2 cellular contexts compared by ENCODE assay signal in genomic region chr20:50464026-50464724, GRCh38.
TF ChIP-seq lines count a peak whose summit lies in the region.

No MANE protein-coding gene starts in this region.

TF ChIP-seq in A549, 52 proteins besides CTCF, POLR2A, EP300 and RAD21:
- TF ChIP-seq REST (IDR thresholded peaks at IDR 0.05) (no peak), TFCP2L1 (CRISPR knock-in tag; IDR thresholded peaks at IDR 0.05) (no peak), RNF2 (IDR thresholded peaks at IDR 0.05; ENCODE audit: borderline replicate concordance, low read depth) (no peak), ATOH8 (CRISPR knock-in tag; IDR thresholded peaks at IDR 0.05; ENCODE audit: low read depth) (no peak), GATA3 (IDR thresholded peaks at IDR 0.05; ENCODE audit: borderline replicate concordance) (no peak), MAFK (IDR thresholded peaks at IDR 0.05; ENCODE audit: partially characterized antibody) (no peak), ZC3H11A (IDR thresholded peaks at IDR 0.05) (no peak), SMC3 (IDR thresholded peaks at IDR 0.05) (peak; percentile 94), ZSCAN20 (CRISPR knock-in tag; IDR thresholded peaks at IDR 0.05) (no peak), EHF (CRISPR knock-in tag; IDR thresholded peaks at IDR 0.05) (no peak), FOXS1 (CRISPR knock-in tag; IDR thresholded peaks at IDR 0.05) (no peak), NFE2L2 (conservative IDR thresholded peaks at IDR 0.05; ENCODE audit: low read length) (no peak), ESRRA (IDR thresholded peaks at IDR 0.05; ENCODE audit: borderline replicate concordance, low read length) (no peak), MYC (IDR thresholded peaks at IDR 0.05; ENCODE audit: borderline replicate concordance, low read length) (no peak), CBX8 (IDR thresholded peaks at IDR 0.05) (no peak), KDM5A (IDR thresholded peaks at IDR 0.05) (peak; percentile 46; the same call in 1 of the 2 replicates), KDM1A (IDR thresholded peaks at IDR 0.05; ENCODE audit: low read depth) (peak; percentile 44; the same call in 1 of the 2 replicates), TP53 (CRISPR knock-in tag; IDR thresholded peaks at IDR 0.05) (no peak), RARB (CRISPR knock-in tag; IDR thresholded peaks at IDR 0.05) (no peak), EHMT2 (IDR thresholded peaks at IDR 0.05; ENCODE audit: low read depth) (no peak), JUNB (IDR thresholded peaks at IDR 0.05) (no peak), CEBPB (IDR thresholded peaks at IDR 0.05) (peak; percentile 11 to 40; a peak in 2 of 4 replicates), BHLHE40 (IDR thresholded peaks at IDR 0.05; ENCODE audit: low read depth, low read length) (no peak), CBX2 (IDR thresholded peaks at IDR 0.05; ENCODE audit: borderline replicate concordance, low read depth) (no peak)
- TF ChIP-seq, protein P1, sequence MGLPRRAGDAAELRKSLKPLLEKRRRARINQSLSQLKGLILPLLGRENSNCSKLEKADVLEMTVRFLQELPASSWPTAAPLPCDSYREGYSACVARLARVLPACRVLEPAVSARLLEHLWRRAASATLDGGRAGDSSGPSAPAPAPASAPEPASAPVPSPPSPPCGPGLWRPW (IDR thresholded peaks at IDR 0.05) = no peak
- TF ChIP-seq, protein P2, sequence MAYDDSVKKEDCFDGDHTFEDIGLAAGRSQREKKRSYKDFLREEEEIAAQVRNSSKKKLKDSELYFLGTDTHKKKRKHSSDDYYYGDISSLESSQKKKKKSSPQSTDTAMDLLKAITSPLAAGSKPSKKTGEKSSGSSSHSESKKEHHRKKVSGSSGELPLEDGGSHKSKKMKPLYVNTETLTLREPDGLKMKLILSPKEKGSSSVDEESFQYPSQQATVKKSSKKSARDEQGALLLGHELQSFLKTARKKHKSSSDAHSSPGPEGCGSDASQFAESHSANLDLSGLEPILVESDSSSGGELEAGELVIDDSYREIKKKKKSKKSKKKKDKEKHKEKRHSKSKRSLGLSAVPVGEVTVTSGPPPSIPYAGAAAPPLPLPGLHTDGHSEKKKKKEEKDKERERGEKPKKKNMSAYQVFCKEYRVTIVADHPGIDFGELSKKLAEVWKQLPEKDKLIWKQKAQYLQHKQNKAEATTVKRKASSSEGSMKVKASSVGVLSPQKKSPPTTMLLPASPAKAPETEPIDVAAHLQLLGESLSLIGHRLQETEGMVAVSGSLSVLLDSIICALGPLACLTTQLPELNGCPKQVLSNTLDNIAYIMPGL (CRISPR knock-in tag; IDR thresholded peaks at IDR 0.05; ENCODE audit: borderline replicate concordance) = no peak
- TF ChIP-seq, protein P3, sequence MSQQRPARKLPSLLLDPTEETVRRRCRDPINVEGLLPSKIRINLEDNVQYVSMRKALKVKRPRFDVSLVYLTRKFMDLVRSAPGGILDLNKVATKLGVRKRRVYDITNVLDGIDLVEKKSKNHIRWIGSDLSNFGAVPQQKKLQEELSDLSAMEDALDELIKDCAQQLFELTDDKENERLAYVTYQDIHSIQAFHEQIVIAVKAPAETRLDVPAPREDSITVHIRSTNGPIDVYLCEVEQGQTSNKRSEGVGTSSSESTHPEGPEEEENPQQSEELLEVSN (IDR thresholded peaks at IDR 0.05; ENCODE audit: borderline replicate concordance, low read depth) = no peak

TF ChIP-seq in K562, 482 proteins besides CTCF, POLR2A, EP300 and RAD21 (continued from another document and continues in another):
- TF ChIP-seq, protein P4, sequence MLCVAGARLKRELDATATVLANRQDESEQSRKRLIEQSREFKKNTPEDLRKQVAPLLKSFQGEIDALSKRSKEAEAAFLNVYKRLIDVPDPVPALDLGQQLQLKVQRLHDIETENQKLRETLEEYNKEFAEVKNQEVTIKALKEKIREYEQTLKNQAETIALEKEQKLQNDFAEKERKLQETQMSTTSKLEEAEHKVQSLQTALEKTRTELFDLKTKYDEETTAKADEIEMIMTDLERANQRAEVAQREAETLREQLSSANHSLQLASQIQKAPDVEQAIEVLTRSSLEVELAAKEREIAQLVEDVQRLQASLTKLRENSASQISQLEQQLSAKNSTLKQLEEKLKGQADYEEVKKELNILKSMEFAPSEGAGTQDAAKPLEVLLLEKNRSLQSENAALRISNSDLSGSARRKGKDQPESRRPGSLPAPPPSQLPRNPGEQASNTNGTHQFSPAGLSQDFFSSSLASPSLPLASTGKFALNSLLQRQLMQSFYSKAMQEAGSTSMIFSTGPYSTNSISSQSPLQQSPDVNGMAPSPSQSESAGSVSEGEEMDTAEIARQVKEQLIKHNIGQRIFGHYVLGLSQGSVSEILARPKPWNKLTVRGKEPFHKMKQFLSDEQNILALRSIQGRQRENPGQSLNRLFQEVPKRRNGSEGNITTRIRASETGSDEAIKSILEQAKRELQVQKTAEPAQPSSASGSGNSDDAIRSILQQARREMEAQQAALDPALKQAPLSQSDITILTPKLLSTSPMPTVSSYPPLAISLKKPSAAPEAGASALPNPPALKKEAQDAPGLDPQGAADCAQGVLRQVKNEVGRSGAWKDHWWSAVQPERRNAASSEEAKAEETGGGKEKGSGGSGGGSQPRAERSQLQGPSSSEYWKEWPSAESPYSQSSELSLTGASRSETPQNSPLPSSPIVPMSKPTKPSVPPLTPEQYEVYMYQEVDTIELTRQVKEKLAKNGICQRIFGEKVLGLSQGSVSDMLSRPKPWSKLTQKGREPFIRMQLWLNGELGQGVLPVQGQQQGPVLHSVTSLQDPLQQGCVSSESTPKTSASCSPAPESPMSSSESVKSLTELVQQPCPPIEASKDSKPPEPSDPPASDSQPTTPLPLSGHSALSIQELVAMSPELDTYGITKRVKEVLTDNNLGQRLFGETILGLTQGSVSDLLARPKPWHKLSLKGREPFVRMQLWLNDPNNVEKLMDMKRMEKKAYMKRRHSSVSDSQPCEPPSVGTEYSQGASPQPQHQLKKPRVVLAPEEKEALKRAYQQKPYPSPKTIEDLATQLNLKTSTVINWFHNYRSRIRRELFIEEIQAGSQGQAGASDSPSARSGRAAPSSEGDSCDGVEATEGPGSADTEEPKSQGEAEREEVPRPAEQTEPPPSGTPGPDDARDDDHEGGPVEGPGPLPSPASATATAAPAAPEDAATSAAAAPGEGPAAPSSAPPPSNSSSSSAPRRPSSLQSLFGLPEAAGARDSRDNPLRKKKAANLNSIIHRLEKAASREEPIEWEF (CRISPR knock-in tag; IDR thresholded peaks at IDR 0.05) = no peak
- TF ChIP-seq ARHGAP35 (IDR thresholded peaks at IDR 0.05; ENCODE audit: partially characterized antibody) (no peak), ATF1 (CRISPR knock-in tag; IDR thresholded peaks at IDR 0.05) (no peak), ATF1 (tag; IDR thresholded peaks at IDR 0.05) (0 out of 2 replicates have a peak, but pooled peaks have one; percentile 11), NFXL1 (CRISPR knock-in tag; IDR thresholded peaks at IDR 0.05) (no peak), PHF8 (IDR thresholded peaks at IDR 0.05; ENCODE audit: borderline replicate concordance, low read length) (no peak), HDAC1 (IDR thresholded peaks at IDR 0.05) (no peak), ZBTB7A (IDR thresholded peaks at IDR 0.05; ENCODE audit: borderline replicate concordance, control insufficient read depth, low read depth, low read length) (no peak; the same call in 1 of the 2 replicates), SMARCA5 (IDR thresholded peaks at IDR 0.05) (peak; percentile 54; the same call in 1 of the 2 replicates), SRF (CRISPR knock-in tag; IDR thresholded peaks at IDR 0.05) (no peak), YBX1 (IDR thresholded peaks at IDR 0.05) (no peak), PCBP2 (IDR thresholded peaks at IDR 0.05; ENCODE audit: low read depth, low read length, poor library complexity, severe bottlenecking) (no peak), JUND (IDR thresholded peaks at IDR 0.05; ENCODE audit: borderline replicate concordance, low read depth, low read length) (no peak), JUND (tag; IDR thresholded peaks at IDR 0.05; ENCODE audit: borderline replicate concordance, low read depth, low read length) (peak; percentile 37; the same call in 1 of the 3 replicates), CBFA2T2 (conservative IDR thresholded peaks at IDR 0.05) (no peak), ZFPM2 (CRISPR knock-in tag; IDR thresholded peaks at IDR 0.05) (no peak), KAT2B (IDR thresholded peaks at IDR 0.05; ENCODE audit: low read depth, low read length) (no peak)
- TF ChIP-seq, protein P5, sequence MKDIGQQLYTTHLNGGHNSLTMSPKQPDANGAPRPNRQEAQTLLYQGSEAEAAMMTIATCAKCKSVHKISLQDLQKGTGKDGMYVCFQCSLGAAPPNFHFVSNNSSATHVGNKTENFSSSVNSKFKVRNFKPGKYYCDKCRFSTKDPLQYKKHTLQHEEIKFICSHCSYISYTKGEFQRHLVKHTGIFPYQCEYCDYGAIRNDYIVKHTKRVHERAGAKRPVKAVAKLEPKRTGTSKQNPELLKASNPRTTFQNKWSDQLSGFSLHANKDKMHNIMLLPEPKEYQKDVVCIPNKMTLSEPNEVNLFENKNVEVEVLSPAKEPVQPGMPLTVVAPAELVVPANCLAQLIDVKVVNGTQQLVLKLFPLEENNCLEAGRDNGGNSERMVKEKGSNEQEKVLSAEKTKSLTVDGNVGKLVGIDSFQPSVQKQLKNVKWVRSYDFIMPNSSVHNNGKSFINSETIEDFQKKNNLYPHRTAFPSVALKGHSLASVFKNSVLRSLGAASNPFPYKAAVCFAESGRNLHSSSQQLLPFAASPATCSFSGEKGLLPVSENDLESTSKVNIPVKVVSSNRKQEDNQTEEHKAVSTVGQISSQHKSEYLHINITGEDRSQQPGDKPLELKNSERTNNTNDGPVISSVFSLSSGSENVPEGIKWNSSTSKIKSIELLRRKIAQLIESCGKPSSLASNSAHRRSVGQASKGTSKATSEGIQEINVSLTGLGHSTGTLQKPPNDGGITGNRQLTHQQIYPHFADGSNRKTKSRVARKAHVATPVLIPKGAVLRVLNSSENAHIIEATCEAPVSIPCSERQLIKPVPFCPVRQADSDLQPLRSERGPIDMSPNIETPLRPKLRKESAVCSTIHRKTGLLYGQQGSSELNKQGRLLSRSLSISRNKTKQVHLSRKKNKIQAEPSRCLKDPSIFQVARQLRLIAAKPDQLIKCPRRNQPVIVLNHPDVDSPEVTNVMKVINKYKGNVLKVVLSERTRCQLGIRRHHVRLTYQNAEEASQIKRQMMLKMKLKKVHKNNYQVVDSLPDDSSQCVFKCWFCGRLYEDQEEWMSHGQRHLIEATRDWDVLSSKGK (CRISPR knock-in tag; IDR thresholded peaks at IDR 0.05) = no peak
- TF ChIP-seq, protein P6, sequence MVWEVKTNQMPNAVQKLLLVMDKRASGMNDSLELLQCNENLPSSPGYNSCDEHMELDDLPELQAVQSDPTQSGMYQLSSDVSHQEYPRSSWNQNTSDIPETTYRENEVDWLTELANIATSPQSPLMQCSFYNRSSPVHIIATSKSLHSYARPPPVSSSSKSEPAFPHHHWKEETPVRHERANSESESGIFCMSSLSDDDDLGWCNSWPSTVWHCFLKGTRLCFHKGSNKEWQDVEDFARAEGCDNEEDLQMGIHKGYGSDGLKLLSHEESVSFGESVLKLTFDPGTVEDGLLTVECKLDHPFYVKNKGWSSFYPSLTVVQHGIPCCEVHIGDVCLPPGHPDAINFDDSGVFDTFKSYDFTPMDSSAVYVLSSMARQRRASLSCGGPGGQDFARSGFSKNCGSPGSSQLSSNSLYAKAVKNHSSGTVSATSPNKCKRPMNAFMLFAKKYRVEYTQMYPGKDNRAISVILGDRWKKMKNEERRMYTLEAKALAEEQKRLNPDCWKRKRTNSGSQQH (CRISPR knock-in tag; IDR thresholded peaks at IDR 0.05) = no peak
- TF ChIP-seq, protein P7, sequence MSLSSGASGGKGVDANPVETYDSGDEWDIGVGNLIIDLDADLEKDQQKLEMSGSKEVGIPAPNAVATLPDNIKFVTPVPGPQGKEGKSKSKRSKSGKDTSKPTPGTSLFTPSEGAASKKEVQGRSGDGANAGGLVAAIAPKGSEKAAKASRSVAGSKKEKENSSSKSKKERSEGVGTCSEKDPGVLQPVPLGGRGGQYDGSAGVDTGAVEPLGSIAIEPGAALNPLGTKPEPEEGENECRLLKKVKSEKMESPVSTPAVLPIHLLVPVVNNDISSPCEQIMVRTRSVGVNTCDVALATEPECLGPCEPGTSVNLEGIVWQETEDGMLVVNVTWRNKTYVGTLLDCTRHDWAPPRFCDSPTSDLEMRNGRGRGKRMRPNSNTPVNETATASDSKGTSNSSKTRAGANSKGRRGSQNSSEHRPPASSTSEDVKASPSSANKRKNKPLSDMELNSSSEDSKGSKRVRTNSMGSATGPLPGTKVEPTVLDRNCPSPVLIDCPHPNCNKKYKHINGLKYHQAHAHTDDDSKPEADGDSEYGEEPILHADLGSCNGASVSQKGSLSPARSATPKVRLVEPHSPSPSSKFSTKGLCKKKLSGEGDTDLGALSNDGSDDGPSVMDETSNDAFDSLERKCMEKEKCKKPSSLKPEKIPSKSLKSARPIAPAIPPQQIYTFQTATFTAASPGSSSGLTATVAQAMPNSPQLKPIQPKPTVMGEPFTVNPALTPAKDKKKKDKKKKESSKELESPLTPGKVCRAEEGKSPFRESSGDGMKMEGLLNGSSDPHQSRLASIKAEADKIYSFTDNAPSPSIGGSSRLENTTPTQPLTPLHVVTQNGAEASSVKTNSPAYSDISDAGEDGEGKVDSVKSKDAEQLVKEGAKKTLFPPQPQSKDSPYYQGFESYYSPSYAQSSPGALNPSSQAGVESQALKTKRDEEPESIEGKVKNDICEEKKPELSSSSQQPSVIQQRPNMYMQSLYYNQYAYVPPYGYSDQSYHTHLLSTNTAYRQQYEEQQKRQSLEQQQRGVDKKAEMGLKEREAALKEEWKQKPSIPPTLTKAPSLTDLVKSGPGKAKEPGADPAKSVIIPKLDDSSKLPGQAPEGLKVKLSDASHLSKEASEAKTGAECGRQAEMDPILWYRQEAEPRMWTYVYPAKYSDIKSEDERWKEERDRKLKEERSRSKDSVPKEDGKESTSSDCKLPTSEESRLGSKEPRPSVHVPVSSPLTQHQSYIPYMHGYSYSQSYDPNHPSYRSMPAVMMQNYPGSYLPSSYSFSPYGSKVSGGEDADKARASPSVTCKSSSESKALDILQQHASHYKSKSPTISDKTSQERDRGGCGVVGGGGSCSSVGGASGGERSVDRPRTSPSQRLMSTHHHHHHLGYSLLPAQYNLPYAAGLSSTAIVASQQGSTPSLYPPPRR (CRISPR knock-in tag; IDR thresholded peaks at IDR 0.05; ENCODE audit: borderline replicate concordance) = no peak
- TF ChIP-seq, protein P8, sequence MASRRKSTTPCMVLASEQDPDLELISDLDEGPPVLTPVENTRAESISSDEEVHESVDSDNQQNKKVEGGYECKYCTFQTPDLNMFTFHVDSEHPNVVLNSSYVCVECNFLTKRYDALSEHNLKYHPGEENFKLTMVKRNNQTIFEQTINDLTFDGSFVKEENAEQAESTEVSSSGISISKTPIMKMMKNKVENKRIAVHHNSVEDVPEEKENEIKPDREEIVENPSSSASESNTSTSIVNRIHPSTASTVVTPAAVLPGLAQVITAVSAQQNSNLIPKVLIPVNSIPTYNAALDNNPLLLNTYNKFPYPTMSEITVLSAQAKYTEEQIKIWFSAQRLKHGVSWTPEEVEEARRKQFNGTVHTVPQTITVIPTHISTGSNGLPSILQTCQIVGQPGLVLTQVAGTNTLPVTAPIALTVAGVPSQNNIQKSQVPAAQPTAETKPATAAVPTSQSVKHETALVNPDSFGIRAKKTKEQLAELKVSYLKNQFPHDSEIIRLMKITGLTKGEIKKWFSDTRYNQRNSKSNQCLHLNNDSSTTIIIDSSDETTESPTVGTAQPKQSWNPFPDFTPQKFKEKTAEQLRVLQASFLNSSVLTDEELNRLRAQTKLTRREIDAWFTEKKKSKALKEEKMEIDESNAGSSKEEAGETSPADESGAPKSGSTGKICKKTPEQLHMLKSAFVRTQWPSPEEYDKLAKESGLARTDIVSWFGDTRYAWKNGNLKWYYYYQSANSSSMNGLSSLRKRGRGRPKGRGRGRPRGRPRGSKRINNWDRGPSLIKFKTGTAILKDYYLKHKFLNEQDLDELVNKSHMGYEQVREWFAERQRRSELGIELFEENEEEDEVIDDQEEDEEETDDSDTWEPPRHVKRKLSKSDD (conservative IDR thresholded peaks at IDR 0.05; ENCODE audit: low read length) = no peak
